ENCODE assay signal across 20 cellular contexts in the genomic region with DNA sequence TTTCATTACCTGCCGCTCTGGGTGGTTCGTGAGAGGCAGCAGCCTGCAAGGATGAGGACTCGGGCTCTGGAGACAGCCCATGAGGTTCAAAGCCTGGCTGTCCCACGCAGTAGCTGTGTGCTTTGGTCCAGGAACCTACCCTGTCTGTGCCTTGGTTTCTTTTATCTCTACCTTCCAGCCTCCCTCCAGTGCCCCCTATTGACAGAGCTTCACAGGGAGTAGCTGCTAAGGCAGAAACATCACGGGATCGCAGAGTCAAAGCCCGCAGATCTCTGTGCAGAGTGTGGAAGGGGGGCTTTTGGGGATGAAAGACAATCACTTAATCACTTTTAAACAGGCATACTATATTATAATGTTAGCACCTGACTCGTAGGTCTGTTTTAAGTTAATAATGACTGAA. TPM values are rescaled to one million over a fixed set of nuclear protein-coding genes. Genes with fewer than 3 reads are reported as not detected.
DNase-seq lines count a peak whose midpoint lies in the region; ATAC-seq, FAIRE-seq and TF ChIP-seq lines count a peak whose summit lies in the region.
"Had no signal": no experiment of that assay in that cellular context is flagged by ENCODE, and none has a peak within 500 bp of the region (broad histone marks: within the 10 kb centered on the region; RNA-seq: fewer than 3 reads in every experiment).

No MANE protein-coding gene starts in this region.

- H2AK5ac ChIP-seq in mesendoderm (ENCODE audit: low read length), result no peak overlapping the region

- no peak overlapping the region for H2BK15ac ChIP-seq in mesendoderm (replicated peaks; ENCODE audit: low read depth)

- no peak overlapping the region for H3K4me3 ChIP-seq in HepG2 (replicated peaks in 1 of 3; ENCODE audit: insufficient read depth in 1 of 3, low read depth in 2 of 3, low read length in 3 of 3)
- no peak overlapping the region for H3K4me3 ChIP-seq in right lobe of liver
- H3K4me3 ChIP-seq in mesendoderm (ENCODE audit: low read length), result no peak overlapping the region
- H3K4me3 ChIP-seq: A549, GM12878 had no signal

- peaks cover 87% of the 10 kb centered on the region for H3K9me3 Mint-ChIP-seq in WTC11

- H4K8ac ChIP-seq in mesendoderm (ENCODE audit: low read depth, low read length), result no peak overlapping the region

- H3K4me1 Mint-ChIP-seq in WTC11, result peaks cover 3% of the 10 kb centered on the region; the same call in 1 of the 2 replicates

- H3K27ac Mint-ChIP-seq in WTC11, result no peak overlapping the region
- H3K27ac Mint-ChIP-seq: CD8-positive, alpha-beta T cell had no signal

- H3K4me3 Mint-ChIP-seq in WTC11, result no peak overlapping the region
- H3K4me3 Mint-ChIP-seq: CD8-positive, alpha-beta T cell had no signal

- FAIRE-seq in HepG2 (lab: Jason Lieb, UNC), result no peak
- FAIRE-seq in urothelium cell line (lab: Jason Lieb, UNC), result no peak
- FAIRE-seq: A549, H54 had no signal

- peaks cover 77% of the 10 kb centered on the region for H3K36me3 Mint-ChIP-seq in WTC11

- H3K4me2 ChIP-seq in HepG2 (ENCODE audit: low read depth, low read length) (no peak overlapping the region), mesendoderm (ENCODE audit: low read length) (no peak overlapping the region)
- H3K4me2 ChIP-seq: A549 had no signal

- H3K4me1 ChIP-seq in HepG2 (ENCODE audit: insufficient read depth, low read length), result no peaks in the 10 kb centered on the region
- no peaks in the 10 kb centered on the region for H3K4me1 ChIP-seq in right lobe of liver
- no peaks in the 10 kb centered on the region for H3K4me1 ChIP-seq in mesendoderm (ENCODE audit: control insufficient read depth, low read depth, low read length)
- H3K4me1 ChIP-seq: A549 had no signal

- BruUV-seq in HepG2 (replicated peaks; lab: Mats Ljungman, UMichigan), result no TSS peak

- intact Hi-C loops in HepG2 (cut with micrococcal nuclease; ENCODE audit: unreplicated experiment), result no loop called here
- intact Hi-C loops in right lobe of liver (cut with DNase I), result no loop called here

- in situ Hi-C loops in HepG2 (cut with HindIII; ENCODE audit: extremely low pct_ligation_motif_present, low pct_unique_long_range_greater_than_20kb), result no loop called here

- no peak overlapping the region for H4K5ac ChIP-seq in mesendoderm (ENCODE audit: low read length)

- CTCF ChIA-PET in HepG2 (lab: Yijun Ruan, JAX; ENCODE audit: low intra/inter-chr PET ratio, low total read pairs), result no interaction called here
- CTCF ChIA-PET in WTC11 (lab: Charles Lee), result no interaction called here

- H2BK120ac ChIP-seq in mesendoderm (ENCODE audit: low read depth, low read length), result no peak overlapping the region

- H3K27me3 Mint-ChIP-seq in WTC11 (ENCODE audit: low read depth), result peaks cover 4% of the 10 kb centered on the region

- TF ChIP-seq EP300 in HepG2 (IDR thresholded peaks at IDR 0.05; ENCODE audit: low read depth in 2 of 2, low read length in 2 of 2) (no peak), HepG2 (CRISPR knock-in tag; IDR thresholded peaks at IDR 0.05; ENCODE audit: borderline replicate concordance) (no peak)

- H3K9me3 ChIP-seq in HepG2 (ENCODE audit: low read length) (peaks cover 72% of the 10 kb centered on the region), right lobe of liver (peaks cover 0 to 14% (median 3%) of the 10 kb centered on the region in 4 donors)

- TF ChIP-seq CTCF in HepG2 (CRISPR knock-in tag; IDR thresholded peaks at IDR 0.05) (no peak), right lobe of liver (IDR thresholded peaks at IDR 0.05) (no peak), WTC11 (IDR thresholded peaks at IDR 0.05) (no peak)

- H3K9ac ChIP-seq in HepG2 (ENCODE audit: insufficient read depth, low read depth, low read length), result no peak overlapping the region
- no peak overlapping the region for H3K9ac ChIP-seq in mesendoderm (ENCODE audit: low read length)

- H3K27ac ChIP-seq in HepG2 (ENCODE audit: extremely low read length, insufficient read depth, low read length) (no peak overlapping the region), right lobe of liver (no peak overlapping the region), mesendoderm (ENCODE audit: low read depth, low read length) (no peak overlapping the region)
- H3K27ac ChIP-seq: 22Rv1, A549 had no signal

- peaks cover 13% of the 10 kb centered on the region for H3K79me1 ChIP-seq in mesendoderm (ENCODE audit: low read length)

- H3K27me3 ChIP-seq in HepG2 (ENCODE audit: control insufficient read depth in 1 of 2, insufficient read depth in 2 of 2, low read length in 2 of 2) (no peaks in the 10 kb centered on the region), right lobe of liver (no peaks in the 10 kb centered on the region), mesendoderm (ENCODE audit: insufficient read depth, low read length, poor library complexity) (no peaks in the 10 kb centered on the region)

- no peaks in the 10 kb centered on the region for H4K20me1 ChIP-seq in HepG2 (ENCODE audit: insufficient read depth, low read length)

- DNase-seq in HepG2 (ENCODE audit: low spot score) (no peak), right lobe of liver (no peak), WTC11 (ENCODE audit: low spot score) (no peak), mesendoderm (peak; percentile 3), NCI-H82 (lab: John Stamatoyannopoulos, UW) (no peak), urothelium cell line (ENCODE audit: low spot score) (no peak), RKO (ENCODE audit: low spot score) (no peak)
- DNase-seq: AML-193; Calu3; CD8-positive, alpha-beta T cell; DMS79 treated with DMSO at 0.1 percent for 48 hours; EL; HCEC 1CT had no signal

- H3K56ac ChIP-seq in mesendoderm (ENCODE audit: low read length), result no peak overlapping the region

- TF ChIP-seq POLR2A in HepG2 (IDR thresholded peaks at IDR 0.05; ENCODE audit: insufficient read depth in 1 of 2, low read depth in 2 of 2, low read length in 2 of 2) (no peak), right lobe of liver (IDR thresholded peaks at IDR 0.05) (no peak)

- H2BK5ac ChIP-seq in mesendoderm (ENCODE audit: low read length), result no peak overlapping the region

- no peak for ATAC-seq in HepG2
- ATAC-seq in right lobe of liver, result no peak
- peak; percentile 69 for ATAC-seq in WTC11
- ATAC-seq in HG03354 (IDR thresholded peaks at IDR 0.05; ENCODE audit: poor library complexity, severe bottlenecking, unreplicated experiment), result no peak
- ATAC-seq: A549; CD8-positive, alpha-beta T cell; GM12878 had no signal

- H2AFZ ChIP-seq in HepG2 (ENCODE audit: low read length), result no peak overlapping the region

- 81% methylated on average over 8 of the region's 8 CpGs for WGBS in HepG2 (ENCODE audit: low lambda C conversion rate)
- 63% methylated on average over 6 of the region's 8 CpGs for WGBS in right lobe of liver (ENCODE audit: insufficient coverage, low coverage, low lambda C conversion rate, missing lambda C conversion rate)
- no CpG with 5 or more reads among the region's 8 CpGs for WGBS in mesendoderm (ENCODE audit: extremely low coverage, insufficient coverage, low lambda C conversion rate)

- no peak overlapping the region for H3K4ac ChIP-seq in mesendoderm (ENCODE audit: low read depth, low read length)

- TF ChIP-seq RAD21 in HepG2 (CRISPR knock-in tag; IDR thresholded peaks at IDR 0.05), result no peak

- H3K18ac ChIP-seq in mesendoderm (ENCODE audit: low read length), result no peak overlapping the region

- H3K36me3 ChIP-seq in HepG2 (replicated peaks in 1 of 2; ENCODE audit: control insufficient read depth in 1 of 2, insufficient read depth in 2 of 2, low read length in 2 of 2) (0 out of 5 replicates have a peak, but pooled peaks cover 0 to 3% of the 10 kb centered on the region in 2 experiments), right lobe of liver (no peaks in the 10 kb centered on the region), mesendoderm (ENCODE audit: control insufficient read depth, insufficient read depth, low read length) (no peaks in the 10 kb centered on the region)

- POLR2A ChIA-PET in HepG2 (lab: Yijun Ruan, JAX) (no interaction called here), WTC11 (lab: Charles Lee) (no interaction called here)

- H3K23ac ChIP-seq in mesendoderm (ENCODE audit: low read length), result no peak overlapping the region

- no peaks in the 10 kb centered on the region for H3K79me2 ChIP-seq in HepG2 (ENCODE audit: insufficient read depth, low read length)
- peaks cover 5% of the 10 kb centered on the region for H3K79me2 ChIP-seq in mesendoderm (ENCODE audit: control insufficient read depth, insufficient read depth, low read length)

RNA-seq across cellular contexts. Expression of a gene that starts 16.2 kb away (rescaled TPM):
- 4.4 and 5.8 TPM in 2 replicates for total RNA-seq in HepG2 (2016; rRNA removed; fragmentation: Illumina TruSeq; extraction: Trizol)
- 2.2 and 3.3 TPM in 2 replicates for total RNA-seq in HepG2 (2016; cell fraction: cytosol; rRNA removed; fragmentation: Illumina TruSeq; extraction: Trizol; ENCODE audit: low read depth)
- total RNA-seq in HepG2 (2016; cell fraction: insoluble cytoplasmic fraction; rRNA removed; fragmentation: Illumina TruSeq; extraction: Trizol), result 4.4 and 4.6 TPM in 2 replicates
- 6.2 and 6.5 TPM in 2 replicates for total RNA-seq in HepG2 (2016; cell fraction: membrane; rRNA removed; fragmentation: Illumina TruSeq; extraction: Trizol)
- total RNA-seq in HepG2 (2016; cell fraction: nucleus; rRNA removed; fragmentation: Illumina TruSeq; extraction: Trizol), result 3.7 and 4.3 TPM in 2 replicates
- polyA plus RNA-seq in HepG2 (2011; rRNA removed), result 2.2 and 3.2 TPM in 2 replicates
- 2.3 and 2.8 TPM in 2 replicates for polyA plus RNA-seq in HepG2 (2011; cell fraction: cytosol; rRNA removed)
- 4.6 and 4.7 TPM in 2 replicates for polyA plus RNA-seq in HepG2 (2011; cell fraction: nucleus; rRNA removed)
- 1.5 and 2.0 TPM in 2 replicates for polyA plus RNA-seq in HepG2 (2012)
- 2.9 and 3.4 TPM in 2 replicates for polyA plus RNA-seq in HepG2 (2016; cell fraction: cytosol; fragmentation: Illumina TruSeq; extraction: Trizol; ENCODE audit: low read depth)
- 3.5 and 3.9 TPM in 2 replicates for polyA plus RNA-seq in HepG2 (2016; cell fraction: insoluble cytoplasmic fraction; fragmentation: Illumina TruSeq; extraction: Trizol; ENCODE audit: low read depth)
- 4.7 and 4.8 TPM in 2 replicates for polyA plus RNA-seq in HepG2 (2016; cell fraction: membrane; fragmentation: Illumina TruSeq; extraction: Trizol; ENCODE audit: low read depth)
- polyA plus RNA-seq in HepG2 (2016; cell fraction: nucleus; fragmentation: Illumina TruSeq; extraction: Trizol; ENCODE audit: insufficient read depth, low read depth), result 3.1 and 3.3 TPM in 2 replicates
- 4.3 and 8.0 TPM in 2 replicates for polyA minus RNA-seq in HepG2 (2011; rRNA and poly(A)+ RNA removed; ENCODE audit: low replicate concordance)
- 1.8 and 2.3 TPM in 2 replicates for polyA minus RNA-seq in HepG2 (2011; cell fraction: cytosol; rRNA and poly(A)+ RNA removed)
- 8.1 and 9.6 TPM in 2 replicates for polyA minus RNA-seq in HepG2 (2011; cell fraction: nucleus; rRNA and poly(A)+ RNA removed)
- total RNA-seq in right lobe of liver, result 1 to 10 TPM in 4 of 6 experiments, under 1 TPM in 2; 0.90 to 2.8 (median 1.5) TPM
- total RNA-seq in WTC11 (2021), result 6.7 to 8.0 TPM (median 7.0 TPM) in 3 replicates
- polyA plus RNA-seq in mesendoderm (2013, experiment 1 of 2), result 6.2 TPM
- polyA plus RNA-seq in mesendoderm (2013, experiment 2 of 2), result 6.3 TPM
- total RNA-seq: HT-29 had no signal

RNA-seq across cellular contexts. Expression of a gene that starts 31.7 kb away (rescaled TPM):
- total RNA-seq in HepG2 (2016; rRNA removed; fragmentation: Illumina TruSeq; extraction: Trizol) (0.49 and 0.53 TPM in 2 replicates), right lobe of liver (not detected), WTC11 (2021) (0.15 to 0.39 TPM (median 0.34 TPM) in 3 replicates)
- total RNA-seq in HepG2 (2016; cell fraction: cytosol; rRNA removed; fragmentation: Illumina TruSeq; extraction: Trizol; ENCODE audit: low read depth), result not detected in 2 replicates
- 0.28 and 0.42 TPM in 2 replicates for total RNA-seq in HepG2 (2016; cell fraction: insoluble cytoplasmic fraction; rRNA removed; fragmentation: Illumina TruSeq; extraction: Trizol)
- 0.22 and 0.28 TPM in 2 replicates for total RNA-seq in HepG2 (2016; cell fraction: membrane; rRNA removed; fragmentation: Illumina TruSeq; extraction: Trizol)
- total RNA-seq in HepG2 (2016; cell fraction: nucleus; rRNA removed; fragmentation: Illumina TruSeq; extraction: Trizol), result 0.60 and 0.75 TPM in 2 replicates
- polyA plus RNA-seq in HepG2 (2011; rRNA removed), result 0.16 and 0.21 TPM in 2 replicates
- polyA plus RNA-seq in HepG2 (2011; cell fraction: cytosol; rRNA removed), result 0.21 TPM in 1 of 2 replicates, not detected in the other
- 0.59 TPM in 1 of 2 replicates, not detected in the other for polyA plus RNA-seq in HepG2 (2011; cell fraction: nucleus; rRNA removed)
- polyA plus RNA-seq in HepG2 (2012), result 0.27 and 0.55 TPM in 2 replicates
- 0.32 TPM in 1 of 2 replicates, not detected in the other for polyA plus RNA-seq in HepG2 (2016; cell fraction: cytosol; fragmentation: Illumina TruSeq; extraction: Trizol; ENCODE audit: low read depth)
- polyA plus RNA-seq in HepG2 (2016; cell fraction: insoluble cytoplasmic fraction; fragmentation: Illumina TruSeq; extraction: Trizol; ENCODE audit: low read depth), result 0.54 and 0.95 TPM in 2 replicates
- polyA plus RNA-seq in HepG2 (2016; cell fraction: membrane; fragmentation: Illumina TruSeq; extraction: Trizol; ENCODE audit: low read depth), result 0.35 TPM in 1 of 2 replicates, not detected in the other
- 1.1 and 2.3 TPM in 2 replicates for polyA plus RNA-seq in HepG2 (2016; cell fraction: nucleus; fragmentation: Illumina TruSeq; extraction: Trizol; ENCODE audit: insufficient read depth, low read depth)
- not detected in 2 replicates for polyA minus RNA-seq in HepG2 (2011; rRNA and poly(A)+ RNA removed; ENCODE audit: low replicate concordance)
- not detected in 2 replicates for polyA minus RNA-seq in HepG2 (2011; cell fraction: cytosol; rRNA and poly(A)+ RNA removed)
- polyA minus RNA-seq in HepG2 (2011; cell fraction: nucleus; rRNA and poly(A)+ RNA removed), result not detected in 2 replicates
- 0.06 TPM for polyA plus RNA-seq in mesendoderm (2013, experiment 1 of 2)
- not detected for polyA plus RNA-seq in mesendoderm (2013, experiment 2 of 2)
- total RNA-seq: Calu3; CD8-positive, alpha-beta T cell; HT-29 had no signal
- polyA plus RNA-seq: A549, BJ had no signal

RNA-seq across cellular contexts. Expression of a gene that starts 44.0 kb away (rescaled TPM):
- total RNA-seq in HepG2 (2016; rRNA removed; fragmentation: Illumina TruSeq; extraction: Trizol), result not detected in 2 replicates
- not detected in 2 replicates for total RNA-seq in HepG2 (2016; cell fraction: cytosol; rRNA removed; fragmentation: Illumina TruSeq; extraction: Trizol; ENCODE audit: low read depth)
- total RNA-seq in HepG2 (2016; cell fraction: insoluble cytoplasmic fraction; rRNA removed; fragmentation: Illumina TruSeq; extraction: Trizol), result not detected in 2 replicates
- not detected in 2 replicates for total RNA-seq in HepG2 (2016; cell fraction: membrane; rRNA removed; fragmentation: Illumina TruSeq; extraction: Trizol)
- total RNA-seq in HepG2 (2016; cell fraction: nucleus; rRNA removed; fragmentation: Illumina TruSeq; extraction: Trizol), result not detected in 2 replicates
- not detected in 2 replicates for polyA plus RNA-seq in HepG2 (2011; rRNA removed)
- polyA plus RNA-seq in HepG2 (2011; cell fraction: cytosol; rRNA removed), result not detected in 2 replicates
- polyA plus RNA-seq in HepG2 (2011; cell fraction: nucleus; rRNA removed), result not detected in 2 replicates
- polyA plus RNA-seq in HepG2 (2012), result not detected in 2 replicates
- not detected in 2 replicates for polyA plus RNA-seq in HepG2 (2016; cell fraction: cytosol; fragmentation: Illumina TruSeq; extraction: Trizol; ENCODE audit: low read depth)
- not detected in 2 replicates for polyA plus RNA-seq in HepG2 (2016; cell fraction: insoluble cytoplasmic fraction; fragmentation: Illumina TruSeq; extraction: Trizol; ENCODE audit: low read depth)
- polyA plus RNA-seq in HepG2 (2016; cell fraction: membrane; fragmentation: Illumina TruSeq; extraction: Trizol; ENCODE audit: low read depth), result not detected in 2 replicates
- not detected in 2 replicates for polyA plus RNA-seq in HepG2 (2016; cell fraction: nucleus; fragmentation: Illumina TruSeq; extraction: Trizol; ENCODE audit: insufficient read depth, low read depth)
- 0.06 TPM in 1 of 2 replicates, not detected in the other for polyA minus RNA-seq in HepG2 (2011; rRNA and poly(A)+ RNA removed; ENCODE audit: low replicate concordance)
- not detected in 2 replicates for polyA minus RNA-seq in HepG2 (2011; cell fraction: cytosol; rRNA and poly(A)+ RNA removed)
- 0.12 TPM in 1 of 2 replicates, not detected in the other for polyA minus RNA-seq in HepG2 (2011; cell fraction: nucleus; rRNA and poly(A)+ RNA removed)
- 1 to 10 TPM; 1.2 to 5.7 (median 2.9) TPM for total RNA-seq in right lobe of liver
- total RNA-seq in WTC11 (2021), result 6.0 to 6.5 TPM (median 6.2 TPM) in 3 replicates
- polyA plus RNA-seq in mesendoderm (2013, experiment 1 of 2), result 4.7 TPM
- 4.6 TPM for polyA plus RNA-seq in mesendoderm (2013, experiment 2 of 2)
- total RNA-seq: HT-29 had no signal
